Comparison of ENCODE assay signal across 22 cellular contexts in genomic region chr10:30831876-30832726, GRCh38.
DNase-seq lines count a peak whose midpoint lies in the region; ATAC-seq and TF ChIP-seq lines count a peak whose summit lies in the region.
"Had no signal": no experiment of that assay in that cellular context is flagged by ENCODE, and none has a peak within 500 bp of the region (broad histone marks: within the 10 kb centered on the region; RNA-seq: fewer than 3 reads in every experiment).

No MANE protein-coding gene starts in this region.

- POLR2A ChIA-PET in HEK293 (lab: Yijun Ruan, JAX) = no interaction called here

- H3K27ac ChIP-seq in HEK293 (ENCODE audit: extremely low read depth, low read depth, low read length) = no peak overlapping the region
- peak overlapping the region in 3 of 4 donors; percentile 20 to 58 (median 38) for H3K27ac ChIP-seq in sigmoid colon
- H3K27ac ChIP-seq in right lobe of liver = no peak overlapping the region
- H3K27ac ChIP-seq: BLaER1 treated with 17β-estradiol and CSF1 and Interleukin-3, amounts not matched to agents 10 nM and 100 nM had no signal

- TF ChIP-seq POLR2A in sigmoid colon (IDR thresholded peaks at IDR 0.05) (no peak), right lobe of liver (IDR thresholded peaks at IDR 0.05) (no peak)

- no peak for ATAC-seq in right lobe of liver
- ATAC-seq: CD8-positive, alpha-beta T cell; GM12878; GM23338; HepG2; PC-3 had no signal

- H3K4me1 ChIP-seq in HEK293 (ENCODE audit: control insufficient read depth, insufficient read depth, low read length) = no peaks in the 10 kb centered on the region
- H3K4me1 ChIP-seq in sigmoid colon = peaks cover 2 to 45% (median 35%) of the 10 kb centered on the region in 4 donors
- H3K4me1 ChIP-seq in right lobe of liver = no peaks in the 10 kb centered on the region
- H3K4me1 ChIP-seq: BLaER1 treated with 17β-estradiol and CSF1 and Interleukin-3, amounts not matched to agents 10 nM and 100 nM had no signal

- TF ChIP-seq CTCF in HEK293 (tag by site-specific recombination; IDR thresholded peaks at IDR 0.05) (no peak), endothelial cell (IDR thresholded peaks at IDR 0.05; ENCODE audit: unreplicated experiment) (no peak), sigmoid colon (IDR thresholded peaks at IDR 0.05) (no peak), right lobe of liver (IDR thresholded peaks at IDR 0.05) (no peak), HFFc6 (IDR thresholded peaks at IDR 0.05) (no peak)

- TF ChIP-seq EP300 in sigmoid colon (IDR thresholded peaks at IDR 0.05) = no peak

- peak overlapping the region; percentile 18 for H3K27ac Mint-ChIP-seq in endothelial cell (ENCODE audit: unreplicated experiment)
- H3K27ac Mint-ChIP-seq in HFFc6 = no peak overlapping the region
- H3K27ac Mint-ChIP-seq: CD8-positive, alpha-beta T cell; GM23338 had no signal

- H3K27me3 Mint-ChIP-seq in endothelial cell (ENCODE audit: unreplicated experiment) (peaks cover 9% of the 10 kb centered on the region), HFFc6 (ENCODE audit: insufficient read depth) (peaks cover 3% of the 10 kb centered on the region; the same call in 1 of the 2 replicates)

- H3K4me3 ChIP-seq in HEK293 (ENCODE audit: low read depth, low read length) (no peak overlapping the region), sigmoid colon (no peak overlapping the region), right lobe of liver (no peak overlapping the region)
- H3K4me3 ChIP-seq: BLaER1 treated with 17β-estradiol and CSF1 and Interleukin-3, amounts not matched to agents 10 nM and 100 nM; GM12878; GM23338 had no signal

- DNase-seq in NCI-H1930 (lab: John Stamatoyannopoulos, UW) = peak; percentile 17 to 48
- no peak for DNase-seq in endothelial cell (ENCODE audit: low spot score)
- no peak for DNase-seq in sigmoid colon
- DNase-seq in right lobe of liver = no peak
- DNase-seq in SKM-1 treated with dmso at 0.1 percent for 144 hours (lab: John Stamatoyannopoulos, UW; ENCODE audit: unreplicated experiment) = no peak
- DNase-seq in HFFc6 = no peak
- DNase-seq: DMS53, EL, HCEC 1CT, KG1, NCI-H1436, NCI-H2029 treated with DMSO at 0.1 percent for 48 hours, NCI-H774, PC-3, RPMI8226, SIG-M5 had no signal

- no peaks in the 10 kb centered on the region for H3K36me3 ChIP-seq in HEK293 (ENCODE audit: control insufficient read depth in 2 of 2, insufficient read depth in 1 of 2, low read length in 2 of 2)
- H3K36me3 ChIP-seq in sigmoid colon = no peaks in the 10 kb centered on the region
- H3K36me3 ChIP-seq in right lobe of liver = no peaks in the 10 kb centered on the region
- H3K36me3 ChIP-seq: BLaER1 treated with 17β-estradiol and CSF1 and Interleukin-3, amounts not matched to agents 10 nM and 100 nM had no signal

- WGBS in sigmoid colon, 2 donors = 80 to 82% methylated on average over 11 of the region's 11 CpGs
- 80% methylated on average over 10 of the region's 11 CpGs for WGBS in right lobe of liver (ENCODE audit: insufficient coverage, low coverage, low lambda C conversion rate, missing lambda C conversion rate)

- H3K4me3 Mint-ChIP-seq in endothelial cell (ENCODE audit: unreplicated experiment) = no peak overlapping the region
- H3K4me3 Mint-ChIP-seq in HFFc6 = no peak overlapping the region
- H3K4me3 Mint-ChIP-seq: CD8-positive, alpha-beta T cell; GM23338 had no signal

- intact Hi-C loops in sigmoid colon (cut with DNase I) (no loop called here), right lobe of liver (cut with DNase I) (no loop called here)

- H3K9me3 ChIP-seq in HEK293 (ENCODE audit: control insufficient read depth, insufficient read depth, low read depth, low read length) = no peaks in the 10 kb centered on the region
- no peaks in the 10 kb centered on the region for H3K9me3 ChIP-seq in sigmoid colon
- H3K9me3 ChIP-seq in right lobe of liver = no peaks in the 10 kb centered on the region
- H3K9me3 ChIP-seq: BLaER1 treated with 17β-estradiol and CSF1 and Interleukin-3, amounts not matched to agents 10 nM and 100 nM had no signal

- CTCF ChIA-PET in HEK293 (lab: Yijun Ruan, JAX) = no interaction called here

- H3K36me3 Mint-ChIP-seq in endothelial cell (ENCODE audit: low read depth, unreplicated experiment) = no peaks in the 10 kb centered on the region
- H3K36me3 Mint-ChIP-seq in HFFc6 (ENCODE audit: low read depth) = no peaks in the 10 kb centered on the region
- H3K36me3 Mint-ChIP-seq: CD8-positive, alpha-beta T cell had no signal

- H3K4me1 Mint-ChIP-seq in endothelial cell (ENCODE audit: unreplicated experiment) (peaks cover 14% of the 10 kb centered on the region), HFFc6 (ENCODE audit: low read depth) (peaks cover 36% of the 10 kb centered on the region)

- no peaks in the 10 kb centered on the region for H3K9me3 Mint-ChIP-seq in endothelial cell (ENCODE audit: unreplicated experiment)
- H3K9me3 Mint-ChIP-seq in HFFc6 = no peaks in the 10 kb centered on the region
- H3K9me3 Mint-ChIP-seq: CD8-positive, alpha-beta T cell; GM23338 had no signal

- H3K27me3 ChIP-seq in sigmoid colon (no peaks in the 10 kb centered on the region), right lobe of liver (no peaks in the 10 kb centered on the region)
- H3K27me3 ChIP-seq: BLaER1 treated with 17β-estradiol and CSF1 and Interleukin-3, amounts not matched to agents 10 nM and 100 nM had no signal

TF ChIP-seq in HEK293, 187 proteins besides CTCF, POLR2A, EP300 and RAD21:
- TF ChIP-seq ZNF211 (tag by site-specific recombination; IDR thresholded peaks at IDR 0.05; ENCODE audit: low read depth) = no peak
- no peak for TF ChIP-seq REST (tag by site-specific recombination; IDR thresholded peaks at IDR 0.05)
- peak; percentile 80 for TF ChIP-seq ZNF133 (tag by site-specific recombination; IDR thresholded peaks at IDR 0.05)
- TF ChIP-seq ZNF843 (tag by site-specific recombination; IDR thresholded peaks at IDR 0.05) = no peak
- no peak for TF ChIP-seq ZNF561 (tag by site-specific recombination; IDR thresholded peaks at IDR 0.05; ENCODE audit: borderline replicate concordance)
- no peak for TF ChIP-seq ZNF2 (tag by site-specific recombination; IDR thresholded peaks at IDR 0.05)
- TF ChIP-seq ZNF155 (tag by site-specific recombination; IDR thresholded peaks at IDR 0.05) = no peak
- no peak for TF ChIP-seq ZFP37 (tag by site-specific recombination; IDR thresholded peaks at IDR 0.05)
- 0 out of 2 replicates have a peak, but pooled peaks have one; percentile 22 for TF ChIP-seq TRIM28 (IDR thresholded peaks at IDR 0.05; ENCODE audit: borderline replicate concordance, low read length)

Comparison
In these comparisons a context has a peak if more than half of its experiments do, and no peak if none do; other contexts are left out.
1. H3K27ac ChIP-seq: peak in sigmoid colon (3 of 4); none in HEK293 (single experiment) and right lobe of liver (0 of 3).
2. DNase-seq: peak in NCI-H1930 (2 of 2); none in endothelial cell (single experiment), sigmoid colon (single experiment), right lobe of liver (0 of 3), SKM-1 treated with dmso at 0.1 percent for 144 hours (single experiment) and HFFc6 (single experiment).